In the genomic region with DNA sequence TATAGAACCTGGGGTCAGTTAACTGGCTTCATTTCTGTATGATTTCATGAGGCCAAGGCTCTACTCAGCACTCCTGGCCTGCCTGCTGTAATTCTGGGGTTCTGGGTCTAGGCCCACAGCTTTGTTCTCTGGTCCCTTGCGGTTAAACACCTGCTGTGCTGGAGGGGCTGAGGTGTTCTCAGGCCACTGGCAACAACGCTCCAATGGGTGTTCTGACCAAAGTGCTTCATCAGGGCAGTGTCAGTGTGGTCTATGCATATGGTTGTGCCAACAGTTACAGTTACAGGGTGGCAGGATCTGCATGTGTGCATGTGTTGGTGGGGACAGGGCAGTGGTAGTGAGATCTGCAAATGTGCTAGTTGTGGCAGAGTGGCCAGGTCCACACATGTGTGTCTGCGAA, we compare ENCODE assay signal across 30 cellular contexts.
"Had no signal": no experiment of that assay in that cellular context is flagged by ENCODE, and none has a peak within 500 bp of the region (broad histone marks: within the 10 kb centered on the region; RNA-seq: fewer than 3 reads in every experiment).

No MANE protein-coding gene starts in this region.

- H3K4me3 Mint-ChIP-seq: activated CD4-positive, alpha-beta memory T cell treated with anti-CD3 and anti-CD28 coated beads, Interleukin-2, amount 10 ng/mL, durations not matched to agents 7 days and 5 days; activated CD8-positive, alpha-beta memory T cell treated with anti-CD3 and anti-CD28 coated beads, Interleukin-2, amount 10 ng/mL, durations not matched to agents 7 days and 5 days; activated naive CD4-positive, alpha-beta T cell treated with anti-CD3 and anti-CD28 coated beads, Interleukin-2, amount 10 ng/mL, durations not matched to agents 7 days and 5 days; activated naive CD8-positive, alpha-beta T cell; activated naive CD8-positive, alpha-beta T cell treated with anti-CD3 and anti-CD28 coated beads, Interleukin-2, amount 50 U/mL, for 24 hours; brain had no signal

- H3K27ac ChIP-seq: WERI-Rb-1 had no signal

- H3K4me1 Mint-ChIP-seq: activated CD4-positive, alpha-beta memory T cell treated with anti-CD3 and anti-CD28 coated beads, Interleukin-2, amount 10 ng/mL, durations not matched to agents 7 days and 5 days; activated CD8-positive, alpha-beta memory T cell treated with anti-CD3 and anti-CD28 coated beads, Interleukin-2, amount 10 ng/mL, durations not matched to agents 7 days and 5 days; activated naive CD4-positive, alpha-beta T cell treated with anti-CD3 and anti-CD28 coated beads, Interleukin-2, amount 10 ng/mL, durations not matched to agents 7 days and 5 days; activated naive CD8-positive, alpha-beta T cell treated with anti-CD3 and anti-CD28 coated beads, Interleukin-2, amount 50 U/mL, for 24 hours; brain had no signal

- H3K4me3 ChIP-seq: MG63 had no signal

- FAIRE-seq: bronchial epithelial cell had no signal

- H3K9me3 Mint-ChIP-seq: activated naive CD8-positive, alpha-beta T cell treated with anti-CD3 and anti-CD28 coated beads, Interleukin-2, amount 50 U/mL, for 24 hours; brain had no signal

- H3K27ac Mint-ChIP-seq: activated CD4-positive, alpha-beta memory T cell treated with anti-CD3 and anti-CD28 coated beads, Interleukin-2, amount 10 ng/mL, durations not matched to agents 7 days and 5 days; activated CD8-positive, alpha-beta memory T cell treated with anti-CD3 and anti-CD28 coated beads, Interleukin-2, amount 10 ng/mL, durations not matched to agents 7 days and 5 days; activated naive CD4-positive, alpha-beta T cell treated with anti-CD3 and anti-CD28 coated beads, Interleukin-2, amount 10 ng/mL, durations not matched to agents 7 days and 5 days; activated naive CD8-positive, alpha-beta T cell; activated naive CD8-positive, alpha-beta T cell treated with anti-CD3 and anti-CD28 coated beads, Interleukin-2, amount 50 U/mL, for 24 hours; brain had no signal

- H3K9me3 ChIP-seq: MG63 had no signal

- DNase-seq: activated CD4-positive, alpha-beta memory T cell treated with anti-CD3 and anti-CD28 coated beads, Interleukin-2, amount 10 ng/mL, durations not matched to agents 7 days and 5 days; activated CD4-positive, alpha-beta T cell treated with anti-CD3 and anti-CD28 coated beads for 1 hour; activated CD4-positive, alpha-beta T cell treated with anti-CD3 and anti-CD28 coated beads for 48 hours; activated CD4-positive, CD25-positive, alpha-beta regulatory T cell; activated CD8-positive, alpha-beta memory T cell treated with anti-CD3 and anti-CD28 coated beads for 24 hours; activated CD8-positive, alpha-beta memory T cell treated with anti-CD3 and anti-CD28 coated beads, Interleukin-2, amount 10 ng/mL, durations not matched to agents 7 days and 5 days; activated CD8-positive, alpha-beta memory T cell treated with anti-CD3 and anti-CD28 coated beads, Interleukin-2, amount 50 U/mL, for 48 hours; activated effector memory CD4-positive, alpha-beta T cell treated with Interleukin-2 at 50 U/mL for 16 hours; activated naive CD4-positive, alpha-beta T cell treated with anti-CD3 and anti-CD28 coated beads, Interleukin-2, amount 10 ng/mL, durations not matched to agents 7 days and 5 days; activated naive CD8-positive, alpha-beta T cell treated with anti-CD3 and anti-CD28 coated beads, Interleukin-2, amount 50 U/mL, for 24 hours; activated T-cell treated with anti-CD3 and anti-CD28 coated beads, Interleukin-2, amount 50 U/mL, for 48 hours; anterior cingulate cortex; cerebellar nuclear complex; Kasumi-1; KBM-7; MG63; MV-4-11; NCI-H1092 treated with DMSO at 0.1 percent for 48 hours; NCI-H1417; NCI-H146; NCI-H187; NCI-H2029 treated with DMSO at 0.1 percent for 48 hours; NCI-H226; NCI-H524 treated with DMSO at 0.1 percent for 48 hours; Right ventricle myocardium superior; T1000; WERI-Rb-1 had no signal

- H3K36me3 Mint-ChIP-seq: activated CD8-positive, alpha-beta memory T cell treated with anti-CD3 and anti-CD28 coated beads, Interleukin-2, amount 10 ng/mL, durations not matched to agents 7 days and 5 days; activated naive CD4-positive, alpha-beta T cell treated with anti-CD3 and anti-CD28 coated beads, Interleukin-2, amount 10 ng/mL, durations not matched to agents 7 days and 5 days; activated naive CD8-positive, alpha-beta T cell; brain had no signal

- ATAC-seq: activated CD8-positive, alpha-beta memory T cell treated with anti-CD3 and anti-CD28 coated beads, Interleukin-2, amount 10 ng/mL, durations not matched to agents 7 days and 5 days; activated naive CD8-positive, alpha-beta T cell treated with anti-CD3 and anti-CD28 coated beads, Interleukin-2, amount 50 U/mL, for 24 hours had no signal

- H3K27me3 Mint-ChIP-seq: activated CD4-positive, alpha-beta memory T cell treated with anti-CD3 and anti-CD28 coated beads, Interleukin-2, amount 10 ng/mL, durations not matched to agents 7 days and 5 days; activated CD8-positive, alpha-beta memory T cell treated with anti-CD3 and anti-CD28 coated beads, Interleukin-2, amount 10 ng/mL, durations not matched to agents 7 days and 5 days; activated naive CD4-positive, alpha-beta T cell treated with anti-CD3 and anti-CD28 coated beads, Interleukin-2, amount 10 ng/mL, durations not matched to agents 7 days and 5 days; activated naive CD8-positive, alpha-beta T cell; activated naive CD8-positive, alpha-beta T cell treated with anti-CD3 and anti-CD28 coated beads, Interleukin-2, amount 50 U/mL, for 24 hours had no signal

- H3K36me3 ChIP-seq: MG63, WERI-Rb-1 had no signal
